8 cellular contexts compared by ENCODE assay signal in the genomic region with DNA sequence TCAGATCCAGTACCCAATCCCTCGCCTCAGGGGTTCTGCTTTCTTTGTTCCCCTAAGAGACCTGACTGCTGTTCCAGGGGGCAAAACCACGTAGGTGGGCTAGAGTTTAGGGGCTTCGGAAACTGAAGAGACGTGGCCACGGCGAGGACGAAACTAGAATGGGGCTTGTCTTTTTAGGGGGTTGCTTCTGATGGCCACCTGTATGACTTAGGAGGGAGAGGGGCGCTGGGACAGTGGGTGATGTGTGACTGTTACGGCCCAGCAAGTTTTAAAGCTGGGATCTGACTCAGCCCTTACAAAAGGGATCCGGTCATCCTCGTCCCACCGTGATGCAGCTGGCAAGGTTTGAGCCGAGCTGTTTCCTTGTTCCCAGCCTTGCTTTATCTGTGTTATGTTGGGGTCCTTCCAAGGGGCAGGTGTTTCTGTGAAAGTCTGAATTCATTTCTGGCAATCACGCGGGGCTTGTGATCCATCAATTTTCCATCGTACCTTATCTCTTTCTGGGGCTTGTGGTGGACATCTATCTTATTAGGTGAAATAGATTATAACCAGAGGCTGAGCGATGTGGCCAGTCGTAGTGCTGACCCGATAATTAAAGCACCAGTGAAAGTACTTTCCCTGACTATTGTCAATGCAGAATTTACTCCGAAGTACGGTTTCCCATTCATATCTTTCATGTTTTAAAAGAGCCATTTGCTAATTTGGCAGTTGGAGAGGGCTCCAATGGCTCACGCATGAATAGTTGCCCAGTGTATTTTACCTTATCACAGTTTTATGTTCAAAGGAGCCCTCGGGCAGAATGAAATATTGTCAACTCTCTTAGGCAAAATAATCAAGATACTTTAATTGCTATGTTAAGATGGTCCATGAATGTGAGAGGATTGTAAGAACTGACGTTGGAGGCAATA. TPM values are rescaled to one million over a fixed set of nuclear protein-coding genes. Genes with fewer than 3 reads are reported as not detected.
DNase-seq lines count a peak whose midpoint lies in the region; ATAC-seq and TF ChIP-seq lines count a peak whose summit lies in the region.

No MANE protein-coding gene starts in this region.

- H3K36me3 Mint-ChIP-seq in effector memory CD8-positive, alpha-beta T cell (ENCODE audit: insufficient read depth), result no peaks in the 10 kb centered on the region
- H3K36me3 Mint-ChIP-seq in mesothelial cell of epicardium, result no peaks in the 10 kb centered on the region

- no peaks in the 10 kb centered on the region for H3K9me3 Mint-ChIP-seq in effector memory CD8-positive, alpha-beta T cell
- H3K9me3 Mint-ChIP-seq in mesothelial cell of epicardium, result no peaks in the 10 kb centered on the region

- H3K27ac ChIP-seq in vagina, result peak overlapping the region; percentile 77

- H3K27me3 Mint-ChIP-seq in effector memory CD8-positive, alpha-beta T cell, result peaks cover 42 to 49% of the 10 kb centered on the region in 2 donors
- peaks cover 27% of the 10 kb centered on the region for H3K27me3 Mint-ChIP-seq in mesothelial cell of epicardium (ENCODE audit: low read depth)

- H3K27me3 ChIP-seq in vagina, result no peaks in the 10 kb centered on the region

- no peak for TF ChIP-seq POLR2A in vagina (IDR thresholded peaks at IDR 0.05)

- H3K27ac Mint-ChIP-seq in effector memory CD8-positive, alpha-beta T cell, result no peak overlapping the region
- peak overlapping the region; percentile 82 for H3K27ac Mint-ChIP-seq in mesothelial cell of epicardium

- TF ChIP-seq CTCF in mesothelial cell of epicardium (IDR thresholded peaks at IDR 0.05; ENCODE audit: unreplicated experiment) (no peak), vagina (IDR thresholded peaks at IDR 0.05) (no peak)

- intact Hi-C loops in vagina (cut with DNase I), result loop anchor here (10.0 kb wide), 1 partner anchor 112 kb away; no protein-coding TSS in a partner anchor

- H3K4me1 Mint-ChIP-seq in effector memory CD8-positive, alpha-beta T cell (ENCODE audit: low read depth in 2 of 2), result peaks cover 4 to 7% of the 10 kb centered on the region in 2 donors
- peaks cover 45% of the 10 kb centered on the region for H3K4me1 Mint-ChIP-seq in mesothelial cell of epicardium

- ATAC-seq in effector memory CD8-positive, alpha-beta T cell (replicated peaks), result no peak

- peak; percentile 86 for DNase-seq in DMS79 treated with DMSO at 0.1 percent for 48 hours (lab: John Stamatoyannopoulos, UW)
- DNase-seq in NCI-H69 (lab: John Stamatoyannopoulos, UW), result peak; percentile 77
- DNase-seq in effector memory CD8-positive, alpha-beta T cell, result no peak
- no peak for DNase-seq in mesothelial cell of epicardium (ENCODE audit: low spot score in 2 of 2, unreplicated experiment in 2 of 2)
- DNase-seq in vagina (ENCODE audit: extremely low spot score in 2 of 2), result no peak
- DNase-seq in stimulated activated naive CD4-positive, alpha-beta T cell treated with Interleukin-2 at 50 U/mL for 16 hours (lab: John Stamatoyannopoulos, UW), result no peak
- no peak for DNase-seq in NCI-H524 treated with DMSO at 0.1 percent for 48 hours (lab: John Stamatoyannopoulos, UW)
- DNase-seq in activated naive CD4-positive, alpha-beta T cell treated with Interleukin-2 at 50 U/mL for 16 hours, result no peak

- H3K4me1 ChIP-seq in vagina, result no peaks in the 10 kb centered on the region

- H3K4me3 Mint-ChIP-seq in effector memory CD8-positive, alpha-beta T cell, result peak overlapping the region; percentile 13 to 15
- H3K4me3 Mint-ChIP-seq in mesothelial cell of epicardium, result peak overlapping the region; percentile 78

- H3K36me3 ChIP-seq in vagina, result no peaks in the 10 kb centered on the region

- peak overlapping the region; percentile 69 to 71 for H3K4me3 ChIP-seq in vagina

- H3K9me3 ChIP-seq in vagina, result no peaks in the 10 kb centered on the region

RNA-seq across cellular contexts. Expression of a gene that starts 0.9 kb away (rescaled TPM):
- total RNA-seq in mesothelial cell of epicardium, result 21.1 to 22.8 TPM (median 22.3 TPM) in 3 replicates
- 15.2 TPM for total RNA-seq in vagina

Comparison
In these comparisons a context has a peak if more than half of its experiments do, and no peak if none do; other contexts are left out.
1. DNase-seq: peak in DMS79 treated with DMSO at 0.1 percent for 48 hours (single experiment) and NCI-H69 (single experiment); none in effector memory CD8-positive, alpha-beta T cell (0 of 3), mesothelial cell of epicardium (0 of 2), vagina (0 of 2), stimulated activated naive CD4-positive, alpha-beta T cell treated with Interleukin-2 at 50 U/mL for 16 hours (single experiment), NCI-H524 treated with DMSO at 0.1 percent for 48 hours (single experiment) and activated naive CD4-positive, alpha-beta T cell treated with Interleukin-2 at 50 U/mL for 16 hours (single experiment).